Comparison of ENCODE assay signal across 9 cellular contexts in genomic region chr19:7242601-7243258, GRCh38. TPM values are rescaled to one million over a fixed set of nuclear protein-coding genes. Genes with fewer than 3 reads are reported as not detected.
DNase-seq lines count a peak whose midpoint lies in the region; ATAC-seq and TF ChIP-seq lines count a peak whose summit lies in the region.
"Had no signal": no experiment of that assay in that cellular context is flagged by ENCODE, and none has a peak within 500 bp of the region (broad histone marks: within the 10 kb centered on the region; RNA-seq: fewer than 3 reads in every experiment).

No MANE protein-coding gene starts in this region.

- H3K27ac ChIP-seq in H9 (ENCODE audit: insufficient read length, low read depth, low read length) (no peak overlapping the region), adrenal gland (peak overlapping the region; percentile 65 to 90 (median 85))
- no peak overlapping the region for H3K27ac ChIP-seq in naive thymus-derived CD4-positive, alpha-beta T cell (ENCODE audit: low read depth, low read length)

- H3K27me3 ChIP-seq in H9 (ENCODE audit: insufficient read depth, low read length), result no peaks in the 10 kb centered on the region
- no peaks in the 10 kb centered on the region for H3K27me3 ChIP-seq in adrenal gland
- no peaks in the 10 kb centered on the region for H3K27me3 ChIP-seq in naive thymus-derived CD4-positive, alpha-beta T cell (ENCODE audit: control insufficient read depth in 2 of 2, insufficient read depth in 2 of 2, low read length in 2 of 2)

- peak in 1 of 2 donors; percentile 63 for TF ChIP-seq POLR2A in adrenal gland (IDR thresholded peaks at IDR 0.05)

- peaks cover 0 to 3% of the 10 kb centered on the region in 2 experiments; a peak in 1 of 4 replicates for H3K4me1 Mint-ChIP-seq in H9
- H3K4me1 Mint-ChIP-seq in activated T-cell treated with anti-CD3 and anti-CD28 coated beads, Interleukin-2, amount 50 U/mL, for 4 hours (ENCODE audit: low read depth), result no peaks in the 10 kb centered on the region
- no peaks in the 10 kb centered on the region for H3K4me1 Mint-ChIP-seq in naive thymus-derived CD4-positive, alpha-beta T cell

- intact Hi-C loops in adrenal gland (cut with DNase I), result no loop called here
- intact Hi-C loops in posterior vena cava (cut with DNase I), result no loop called here
- intact Hi-C loops in naive thymus-derived CD4-positive, alpha-beta T cell (cut with micrococcal nuclease), result no loop called here

- no peak overlapping the region for H3T11ph ChIP-seq in H9 (ENCODE audit: low read length)

- no peak overlapping the region for H4K91ac ChIP-seq in H9 (ENCODE audit: insufficient read length, low read depth, low read length)

- H3K4me3 ChIP-seq in AG04449 (ENCODE audit: low read depth, low read length) (no peak overlapping the region), adrenal gland (no peak overlapping the region)
- no peak overlapping the region for H3K4me3 ChIP-seq in naive thymus-derived CD4-positive, alpha-beta T cell (ENCODE audit: low read length)

- no peak overlapping the region for H2BK5ac ChIP-seq in H9 (ENCODE audit: insufficient read length, low read length)

- H3K79me1 ChIP-seq in H9 (ENCODE audit: insufficient read depth, low read depth, low read length, poor library complexity, severe bottlenecking), result peaks cover 6% of the 10 kb centered on the region

- H3K4me1 ChIP-seq in H9 (ENCODE audit: insufficient read depth, low read length) (no peaks in the 10 kb centered on the region), adrenal gland (replicated peaks in 1 of 2) (peaks cover 8 to 38% of the 10 kb centered on the region in 2 donors)
- no peaks in the 10 kb centered on the region for H3K4me1 ChIP-seq in naive thymus-derived CD4-positive, alpha-beta T cell (ENCODE audit: control insufficient read depth in 2 of 2, insufficient read depth in 2 of 2, low read length in 2 of 2)

- H3K56ac ChIP-seq in H9 (ENCODE audit: insufficient read length, low read depth, low read length), result no peak overlapping the region

- no peak overlapping the region for H3K18ac ChIP-seq in H9 (ENCODE audit: insufficient read length, low read depth, low read length)

- H3K27me3 Mint-ChIP-seq in H9 (ENCODE audit: low read depth), result no peaks in the 10 kb centered on the region
- H3K27me3 Mint-ChIP-seq in activated T-cell treated with anti-CD3 and anti-CD28 coated beads, Interleukin-2, amount 50 U/mL, for 4 hours (ENCODE audit: low read depth), result no peaks in the 10 kb centered on the region
- no peaks in the 10 kb centered on the region for H3K27me3 Mint-ChIP-seq in naive thymus-derived CD4-positive, alpha-beta T cell

- no peak overlapping the region for H3K14ac ChIP-seq in H9 (ENCODE audit: insufficient read depth, low read length)

- H4K5ac ChIP-seq in H9 (ENCODE audit: insufficient read length, low read depth, low read length), result no peak overlapping the region

- H3K9me3 ChIP-seq in H9 (ENCODE audit: control insufficient read depth, low read depth, low read length), result peaks cover 7% of the 10 kb centered on the region
- no peaks in the 10 kb centered on the region for H3K9me3 ChIP-seq in adrenal gland (replicated peaks in 1 of 3)
- H3K9me3 ChIP-seq in naive thymus-derived CD4-positive, alpha-beta T cell (ENCODE audit: control insufficient read depth in 2 of 3, low read length in 3 of 3), result peaks cover 0 to 3% (median 0%) of the 10 kb centered on the region in 3 experiments

- no peak overlapping the region for H3K4ac ChIP-seq in H9 (ENCODE audit: low read depth, low read length)

- ATAC-seq in activated T-cell treated with anti-CD3 and anti-CD28 coated beads, Interleukin-2, amount 50 U/mL, for 4 hours, result no peak
- ATAC-seq in naive thymus-derived CD4-positive, alpha-beta T cell, result no peak

- no peaks in the 10 kb centered on the region for H3K23me2 ChIP-seq in H9 (ENCODE audit: insufficient read length, low read depth, low read length, poor library complexity, severe bottlenecking)

- no peaks in the 10 kb centered on the region for H3K79me2 ChIP-seq in H9 (ENCODE audit: insufficient read depth, low read length)

- no peak overlapping the region for H2AK5ac ChIP-seq in H9 (ENCODE audit: insufficient read length, low read length)

- POLR2A ChIA-PET in AG04449 (lab: Yijun Ruan, JAX), result no interaction called here
- POLR2A ChIA-PET in naive thymus-derived CD4-positive, alpha-beta T cell (lab: Charles Lee), result no interaction called here

- no peaks in the 10 kb centered on the region for H3K36me3 ChIP-seq in adrenal gland (replicated peaks in 1 of 2)
- no peaks in the 10 kb centered on the region for H3K36me3 ChIP-seq in naive thymus-derived CD4-positive, alpha-beta T cell (ENCODE audit: control insufficient read depth in 2 of 3, insufficient read depth in 3 of 3, low read length in 3 of 3)

- H2BK120ac ChIP-seq in H9 (ENCODE audit: low read depth, low read length, poor library complexity, severe bottlenecking), result no peak overlapping the region

- H2BK20ac ChIP-seq in H9 (ENCODE audit: low read depth, low read length, poor library complexity, severe bottlenecking), result no peak overlapping the region

- H2AFZ ChIP-seq in H9 (ENCODE audit: low read length), result no peak overlapping the region

- peaks cover 21 to 26% of the 10 kb centered on the region in 2 experiments for H3K9me3 Mint-ChIP-seq in H9
- H3K9me3 Mint-ChIP-seq in activated T-cell treated with anti-CD3 and anti-CD28 coated beads, Interleukin-2, amount 50 U/mL, for 4 hours, result peaks cover 9% of the 10 kb centered on the region
- peaks cover 0 to 21% (median 5%) of the 10 kb centered on the region in 11 donors for H3K9me3 Mint-ChIP-seq in naive thymus-derived CD4-positive, alpha-beta T cell

- H2BK12ac ChIP-seq in H9 (ENCODE audit: insufficient read length, low read depth, low read length), result no peak overlapping the region

- DNase-seq in AG04449 (ENCODE audit: low read depth, low spot score) (peak; percentile 14), H9 (no peak), adrenal gland (peak in 6 of 7 donors; percentile 53 to 80 (median 69)), iris pigment epithelial cell (ENCODE audit: low read depth) (peak; percentile 59), posterior vena cava (ENCODE audit: low spot score) (no peak), NCI-H69 (lab: John Stamatoyannopoulos, UW) (no peak)
- no peak for DNase-seq in activated T-cell treated with anti-CD3 and anti-CD28 coated beads, Interleukin-2, amount 50 U/mL, for 4 hours
- DNase-seq in naive thymus-derived CD4-positive, alpha-beta T cell, result no peak
- DNase-seq: SHP77 had no signal

- H3K4me3 Mint-ChIP-seq in H9, result no peak overlapping the region
- H3K4me3 Mint-ChIP-seq in activated T-cell treated with anti-CD3 and anti-CD28 coated beads, Interleukin-2, amount 50 U/mL, for 4 hours, result no peak overlapping the region
- H3K4me3 Mint-ChIP-seq in naive thymus-derived CD4-positive, alpha-beta T cell, result no peak overlapping the region

- TF ChIP-seq CTCF in AG04449 (IDR thresholded peaks at IDR 0.05; ENCODE audit: insufficient read depth, low read length, missing control alignments) (no peak), H9 (conservative IDR thresholded peaks at IDR 0.05) (no peak), adrenal gland (IDR thresholded peaks at IDR 0.05) (peak in 1 of 6 experiments; percentile 29)

- no peaks in the 10 kb centered on the region for H4K20me1 ChIP-seq in H9 (ENCODE audit: control insufficient read depth, insufficient read depth, insufficient read length)

- no peak overlapping the region for H3K9ac ChIP-seq in H9 (ENCODE audit: extremely low read depth, insufficient read length, low read length)

- no CpG with 5 or more reads among the region's 9 CpGs for WGBS in H9 (ENCODE audit: extremely low coverage, insufficient read length, low lambda C conversion rate)
- WGBS in adrenal gland, 4 donors, result 25 to 45% (median 29%) methylated on average over 9 of the region's 9 CpGs

- no peak overlapping the region for H4K8ac ChIP-seq in H9 (replicated peaks; ENCODE audit: insufficient read length, low read depth, low read length)

- no peak overlapping the region for H2BK15ac ChIP-seq in H9 (ENCODE audit: low read depth, low read length)

- H3K4me2 ChIP-seq in H9 (ENCODE audit: insufficient read depth, insufficient read length, low read length), result no peak overlapping the region

- H3K36me3 Mint-ChIP-seq in H9 (ENCODE audit: insufficient read depth in 1 of 3, low read depth in 3 of 3), result peaks cover 9 to 29% (median 14%) of the 10 kb centered on the region in 3 experiments
- no peaks in the 10 kb centered on the region for H3K36me3 Mint-ChIP-seq in activated T-cell treated with anti-CD3 and anti-CD28 coated beads, Interleukin-2, amount 50 U/mL, for 4 hours (ENCODE audit: insufficient read depth)
- peaks cover 0 to 6% (median 3%) of the 10 kb centered on the region in 5 donors for H3K36me3 Mint-ChIP-seq in naive thymus-derived CD4-positive, alpha-beta T cell

- CTCF ChIA-PET in AG04449 (lab: Yijun Ruan, JAX), result no interaction called here
- CTCF ChIA-PET in naive thymus-derived CD4-positive, alpha-beta T cell (lab: Charles Lee), result no interaction called here

- H3K23ac ChIP-seq in H9 (ENCODE audit: insufficient read length, low read depth, low read length), result no peak overlapping the region

- H3K27ac Mint-ChIP-seq in H9, result peak overlapping the region in 2 of 3 experiments; percentile 44 to 52; a peak in 4 of 7 replicates
- H3K27ac Mint-ChIP-seq in naive thymus-derived CD4-positive, alpha-beta T cell, result no peak overlapping the region

RNA-seq across cellular contexts. Expression of gene INSR, which starts 51.5 kb away (rescaled TPM):
- total RNA-seq in H9 (2021), result 37.0 and 39.8 TPM in 2 replicates
- total RNA-seq in adrenal gland, result 100 to 1,000 TPM in 6 of 8 donors, 10 to 100 TPM in 2; 83.9 to 327 (median 120) TPM
- 10 to 100 TPM; 19.0 to 59.4 (median 42.1) TPM for polyA plus RNA-seq in adrenal gland
- 1 to 10 TPM; 1.3 to 2.3 (median 1.6) TPM for total RNA-seq in activated T-cell treated with anti-CD3 and anti-CD28 coated beads, Interleukin-2, amount 50 U/mL, for 4 hours
- total RNA-seq in posterior vena cava, result 10 to 100 TPM; 47.5 to 63.0 TPM
- 1 to 10 TPM in 4 of 5 experiments, under 1 TPM in 1; 0.89 to 9.9 (median 3.9) TPM for total RNA-seq in naive thymus-derived CD4-positive, alpha-beta T cell
- polyA plus RNA-seq in naive thymus-derived CD4-positive, alpha-beta T cell, result under 1 TPM; 0.29 to 0.71 TPM

Comparison
In these comparisons a context has a peak if more than half of its experiments do, and no peak if none do; other contexts are left out.
1. DNase-seq: peak in AG04449 (single experiment), adrenal gland (6 of 7) and iris pigment epithelial cell (single experiment); none in H9 (single experiment), activated T-cell treated with anti-CD3 and anti-CD28 coated beads, Interleukin-2, amount 50 U/mL, for 4 hours (single experiment), posterior vena cava (single experiment), naive thymus-derived CD4-positive, alpha-beta T cell (0 of 9) and NCI-H69 (single experiment).
2. H3K27ac ChIP-seq: peak in adrenal gland (5 of 5); none in H9 (single experiment) and naive thymus-derived CD4-positive, alpha-beta T cell (single experiment).
3. H3K27ac Mint-ChIP-seq: peak in H9 (2 of 3); none in naive thymus-derived CD4-positive, alpha-beta T cell (0 of 9).